6 cellular contexts compared by ENCODE assay signal in genomic region chr10:79988199-79988598, GRCh38. TPM values are rescaled to one million over a fixed set of nuclear protein-coding genes. Genes with fewer than 3 reads are reported as not detected.
"Had no signal": no experiment of that assay in that cellular context is flagged by ENCODE, and none has a peak within 500 bp of the region (broad histone marks: within the 10 kb centered on the region; RNA-seq: fewer than 3 reads in every experiment).

No MANE protein-coding gene starts in this region.

RNA-seq across cellular contexts. Expression of gene SFTPD, which starts 39.3 kb away (rescaled TPM):
- total RNA-seq: OCI-LY7, PC-3, PC-9, Peyer's patch, RPMI7951, SK-MEL-5 had no signal
